21 cellular contexts compared by ENCODE assay signal in genomic region chr12:12542286-12542685, GRCh38. TPM values are rescaled to one million over a fixed set of nuclear protein-coding genes. Genes with fewer than 3 reads are reported as not detected.
A peak's percentile ranks its signal among the peaks of the same experiment; 100 is the strongest.
DNase-seq lines count a peak whose midpoint lies in the region; ATAC-seq, FAIRE-seq and TF ChIP-seq lines count a peak whose summit lies in the region.
"Had no signal": no experiment of that assay in that cellular context is flagged by ENCODE, and none has a peak within 500 bp of the region (broad histone marks: within the 10 kb centered on the region; RNA-seq: fewer than 3 reads in every experiment).

No MANE protein-coding gene starts in this region.

- peaks cover 9% of the 10 kb centered on the region for H3K36me3 ChIP-seq in CD4-positive, CD25-positive, alpha-beta regulatory T cell (ENCODE audit: control insufficient read depth, insufficient read depth, low read length)
- H3K36me3 ChIP-seq in HEK293 (ENCODE audit: control insufficient read depth in 2 of 2, insufficient read depth in 1 of 2, low read length in 2 of 2) (peaks cover 0 to 6% of the 10 kb centered on the region in 2 experiments; a peak in 1 of 3 replicates), HepG2 (replicated peaks in 1 of 2; ENCODE audit: control insufficient read depth in 1 of 2, insufficient read depth in 2 of 2, low read length in 2 of 2) (peaks cover 0 to 10% of the 10 kb centered on the region in 2 experiments; a peak in 4 of 5 replicates)
- H3K36me3 ChIP-seq: BE2C, BLaER1 had no signal

- peaks cover 38 to 82% (median 60%) of the 10 kb centered on the region in 4 donors for H3K4me1 Mint-ChIP-seq in CD4-positive, CD25-positive, alpha-beta regulatory T cell
- peaks cover 5% of the 10 kb centered on the region for H3K4me1 Mint-ChIP-seq in MCF 10A (ENCODE audit: insufficient read depth, unreplicated experiment)
- H3K4me1 Mint-ChIP-seq in glutamatergic neuron (ENCODE audit: low read depth, unreplicated experiment): peaks cover 7% of the 10 kb centered on the region

- no peak overlapping the region for H2AFZ ChIP-seq in HepG2 (ENCODE audit: low read length)

- H3K27me3 Mint-ChIP-seq in CD4-positive, CD25-positive, alpha-beta regulatory T cell: no peaks in the 10 kb centered on the region
- H3K27me3 Mint-ChIP-seq in MCF 10A (ENCODE audit: insufficient read depth, unreplicated experiment): no peaks in the 10 kb centered on the region
- H3K27me3 Mint-ChIP-seq in glutamatergic neuron (ENCODE audit: unreplicated experiment): no peaks in the 10 kb centered on the region
- H3K27me3 Mint-ChIP-seq: CD4-positive, alpha-beta T cell had no signal

- H3K27me3 ChIP-seq in CD4-positive, CD25-positive, alpha-beta regulatory T cell (ENCODE audit: control insufficient read depth, insufficient read depth, low read length): no peaks in the 10 kb centered on the region
- H3K27me3 ChIP-seq in HepG2 (ENCODE audit: control insufficient read depth in 1 of 2, insufficient read depth in 2 of 2, low read length in 2 of 2): no peaks in the 10 kb centered on the region
- H3K27me3 ChIP-seq: BE2C, BLaER1 had no signal

- TF ChIP-seq POLR2A in HepG2 (IDR thresholded peaks at IDR 0.05; ENCODE audit: insufficient read depth in 1 of 2, low read depth in 2 of 2, low read length in 2 of 2): no peak

- peaks cover 83% of the 10 kb centered on the region for H3K79me2 ChIP-seq in HepG2 (ENCODE audit: insufficient read depth, low read length)

- no peaks in the 10 kb centered on the region for H3K9me3 Mint-ChIP-seq in CD4-positive, CD25-positive, alpha-beta regulatory T cell
- H3K9me3 Mint-ChIP-seq in MCF 10A (ENCODE audit: unreplicated experiment) (no peaks in the 10 kb centered on the region), glutamatergic neuron (ENCODE audit: unreplicated experiment) (no peaks in the 10 kb centered on the region)
- H3K9me3 Mint-ChIP-seq: CD8-positive, alpha-beta T cell had no signal

- FAIRE-seq in HepG2 (lab: Jason Lieb, UNC): no peak
- FAIRE-seq: A204.1, D721Med, G401.6 had no signal

- H3K36me3 Mint-ChIP-seq in CD4-positive, CD25-positive, alpha-beta regulatory T cell: peaks cover 9% of the 10 kb centered on the region
- H3K36me3 Mint-ChIP-seq in MCF 10A (ENCODE audit: insufficient read depth, unreplicated experiment): peaks cover 6% of the 10 kb centered on the region
- H3K36me3 Mint-ChIP-seq in glutamatergic neuron (ENCODE audit: unreplicated experiment): no peaks in the 10 kb centered on the region
- H3K36me3 Mint-ChIP-seq: CD14-positive monocyte; CD8-positive, alpha-beta T cell had no signal

- peaks cover 33% of the 10 kb centered on the region for H3K4me1 ChIP-seq in CD4-positive, CD25-positive, alpha-beta regulatory T cell (ENCODE audit: control insufficient read depth, insufficient read depth, low read length, poor library complexity, severe bottlenecking)
- H3K4me1 ChIP-seq in HEK293 (ENCODE audit: control insufficient read depth, insufficient read depth, low read length) (peaks cover 3% of the 10 kb centered on the region), HepG2 (ENCODE audit: insufficient read depth, low read length) (peaks cover 48% of the 10 kb centered on the region)

- H3K4me2 ChIP-seq in HepG2 (ENCODE audit: low read depth, low read length): no peak overlapping the region

- H3K9me3 ChIP-seq in CD4-positive, CD25-positive, alpha-beta regulatory T cell (ENCODE audit: control insufficient read depth in 2 of 2, low read length in 2 of 2): no peaks in the 10 kb centered on the region
- H3K9me3 ChIP-seq in HEK293 (ENCODE audit: control insufficient read depth, insufficient read depth, low read depth, low read length) (no peaks in the 10 kb centered on the region), HepG2 (ENCODE audit: low read length) (no peaks in the 10 kb centered on the region)
- H3K9me3 ChIP-seq: BE2C, Caco-2 had no signal

- in situ Hi-C loops in HepG2 (cut with HindIII; ENCODE audit: extremely low pct_ligation_motif_present, low pct_unique_long_range_greater_than_20kb): no loop called here
- in situ Hi-C loops in KBM-7 (cut with MboI; ENCODE audit: low pct_unique_long_range_greater_than_20kb, low sequenced_read_pairs): no loop called here

- no peak for TF ChIP-seq RAD21 in HepG2 (CRISPR knock-in tag; IDR thresholded peaks at IDR 0.05)

- H3K9ac ChIP-seq in HepG2 (ENCODE audit: insufficient read depth, low read depth, low read length): no peak overlapping the region
- H3K9ac ChIP-seq: BLaER1 had no signal

- CTCF ChIA-PET in HEK293 (lab: Yijun Ruan, JAX) (no interaction called here), HepG2 (lab: Yijun Ruan, JAX; ENCODE audit: low intra/inter-chr PET ratio, low total read pairs) (no interaction called here), MCF 10A (lab: Yijun Ruan, JAX) (no interaction called here)

- intact Hi-C loops in HepG2 (cut with micrococcal nuclease; ENCODE audit: unreplicated experiment): no loop called here
- intact Hi-C loops in MCF 10A (cut with micrococcal nuclease): no loop called here

- no peak for TF ChIP-seq EP300 in HepG2 (IDR thresholded peaks at IDR 0.05; ENCODE audit: low read depth in 2 of 2, low read length in 2 of 2)
- no peak for TF ChIP-seq EP300 in HepG2 (CRISPR knock-in tag; IDR thresholded peaks at IDR 0.05; ENCODE audit: borderline replicate concordance)

- peak overlapping the region in 2 of 3 donors; percentile 16 to 22 for H3K27ac Mint-ChIP-seq in CD4-positive, CD25-positive, alpha-beta regulatory T cell
- H3K27ac Mint-ChIP-seq in MCF 10A (ENCODE audit: low read depth, unreplicated experiment) (no peak overlapping the region), glutamatergic neuron (ENCODE audit: unreplicated experiment) (no peak overlapping the region)
- H3K27ac Mint-ChIP-seq: CD8-positive, alpha-beta T cell had no signal

- peak in 1 of 3 donors; percentile 41 for DNase-seq in CD4-positive, CD25-positive, alpha-beta regulatory T cell
- DNase-seq in HepG2 (ENCODE audit: low spot score) (no peak), MCF 10A (ENCODE audit: unreplicated experiment) (no peak), glutamatergic neuron (no peak), KBM-7 (no peak)
- DNase-seq: 8988T; ACHN; BE2C; C1 segment of cervical spinal cord; Caco-2; Calu3; CD4-positive, alpha-beta T cell; CD8-positive, alpha-beta T cell; DMS79 treated with DMSO at 0.1 percent for 48 hours; GF-D8 had no signal

- H4K20me1 ChIP-seq in HepG2 (ENCODE audit: insufficient read depth, low read length): no peaks in the 10 kb centered on the region; the same call in 1 of the 2 replicates
- H4K20me1 ChIP-seq: BLaER1 had no signal

- POLR2A ChIA-PET in HEK293 (lab: Yijun Ruan, JAX) (no interaction called here), HepG2 (lab: Yijun Ruan, JAX) (no interaction called here), MCF 10A (lab: Yijun Ruan, JAX) (interaction anchor here (2.1 kb wide), 1 partner anchor 9 kb away, joined by 5 read pairs; no protein-coding TSS in a partner anchor)

- no peak for ATAC-seq in CD4-positive, CD25-positive, alpha-beta regulatory T cell (ENCODE audit: low read depth in 2 of 2)
- ATAC-seq in HepG2: no peak
- ATAC-seq: CD8-positive, alpha-beta T cell had no signal

- BruUV-seq in HepG2 (replicated peaks; lab: Mats Ljungman, UMichigan): no TSS peak
- no TSS peak for BruUV-seq in MCF 10A (replicated peaks; lab: Mats Ljungman, UMichigan)

- no peak overlapping the region for H3K4me3 ChIP-seq in CD4-positive, CD25-positive, alpha-beta regulatory T cell (ENCODE audit: low read depth, low read length)
- H3K4me3 ChIP-seq in HEK293 (ENCODE audit: low read depth, low read length) (no peak overlapping the region), HepG2 (replicated peaks in 1 of 3; ENCODE audit: insufficient read depth in 1 of 3, low read depth in 2 of 3, low read length in 3 of 3) (no peak overlapping the region)
- H3K4me3 ChIP-seq: BLaER1 had no signal

- H3K4me3 Mint-ChIP-seq in CD4-positive, CD25-positive, alpha-beta regulatory T cell: peak overlapping the region in 1 of 4 donors; percentile 2
- H3K4me3 Mint-ChIP-seq in MCF 10A (ENCODE audit: unreplicated experiment) (no peak overlapping the region), glutamatergic neuron (ENCODE audit: unreplicated experiment) (no peak overlapping the region)
- H3K4me3 Mint-ChIP-seq: CD14-positive monocyte; CD4-positive, alpha-beta T cell; CD8-positive, alpha-beta T cell had no signal

- H3K27ac ChIP-seq in CD4-positive, CD25-positive, alpha-beta regulatory T cell (ENCODE audit: insufficient read depth, low read length, poor library complexity, severe bottlenecking): no peak overlapping the region
- H3K27ac ChIP-seq in HEK293 (ENCODE audit: extremely low read depth, low read depth, low read length) (no peak overlapping the region), HepG2 (ENCODE audit: extremely low read length, insufficient read depth, low read length) (no peak overlapping the region)
- H3K27ac ChIP-seq: BLaER1 had no signal

- 97% methylated on average over 5 of the region's 5 CpGs for WGBS in HepG2 (ENCODE audit: low lambda C conversion rate)

- no peak for TF ChIP-seq CTCF in HEK293 (tag by site-specific recombination; IDR thresholded peaks at IDR 0.05)
- no peak for TF ChIP-seq CTCF in HepG2 (CRISPR knock-in tag; IDR thresholded peaks at IDR 0.05)
- TF ChIP-seq CTCF in MCF 10A (IDR thresholded peaks at IDR 0.05; ENCODE audit: unreplicated experiment): no peak
- no peak for TF ChIP-seq CTCF in glutamatergic neuron (IDR thresholded peaks at IDR 0.05; ENCODE audit: partially characterized antibody, unreplicated experiment)

RNA-seq across cellular contexts. Expression of gene DUSP16, which starts 20.4 kb away (rescaled TPM):
- total RNA-seq in CD4-positive, CD25-positive, alpha-beta regulatory T cell: 108 TPM
- 10 to 100 TPM; 29.4 to 40.7 (median 30.2) TPM for polyA plus RNA-seq in CD4-positive, CD25-positive, alpha-beta regulatory T cell
- 46.6 and 69.1 TPM in 2 replicates for total RNA-seq in HepG2 (2016; rRNA removed; fragmentation: Illumina TruSeq; extraction: Trizol)
- total RNA-seq in HepG2 (2016; cell fraction: cytosol; rRNA removed; fragmentation: Illumina TruSeq; extraction: Trizol; ENCODE audit: low read depth): 75.4 and 77.4 TPM in 2 replicates
- total RNA-seq in HepG2 (2016; cell fraction: insoluble cytoplasmic fraction; rRNA removed; fragmentation: Illumina TruSeq; extraction: Trizol): 45.6 and 69.2 TPM in 2 replicates
- total RNA-seq in HepG2 (2016; cell fraction: membrane; rRNA removed; fragmentation: Illumina TruSeq; extraction: Trizol): 44.8 and 48.7 TPM in 2 replicates
- 37.1 and 40.3 TPM in 2 replicates for total RNA-seq in HepG2 (2016; cell fraction: nucleus; rRNA removed; fragmentation: Illumina TruSeq; extraction: Trizol)
- polyA plus RNA-seq in HepG2 (2011; rRNA removed): 33.8 and 45.7 TPM in 2 replicates
- polyA plus RNA-seq in HepG2 (2011; cell fraction: cytosol; rRNA removed): 38.7 and 54.1 TPM in 2 replicates
- 18.4 and 20.7 TPM in 2 replicates for polyA plus RNA-seq in HepG2 (2011; cell fraction: nucleus; rRNA removed)
- polyA plus RNA-seq in HepG2 (2012): 38.8 and 40.2 TPM in 2 replicates
- 2.3 and 2.6 TPM in 2 replicates for polyA plus RNA-seq in HepG2 (2016; cell fraction: cytosol; fragmentation: Illumina TruSeq; extraction: Trizol; ENCODE audit: low read depth)
- 45.8 and 48.8 TPM in 2 replicates for polyA plus RNA-seq in HepG2 (2016; cell fraction: insoluble cytoplasmic fraction; fragmentation: Illumina TruSeq; extraction: Trizol; ENCODE audit: low read depth)
- 11.5 and 13.5 TPM in 2 replicates for polyA plus RNA-seq in HepG2 (2016; cell fraction: membrane; fragmentation: Illumina TruSeq; extraction: Trizol; ENCODE audit: low read depth)
- polyA plus RNA-seq in HepG2 (2016; cell fraction: nucleus; fragmentation: Illumina TruSeq; extraction: Trizol; ENCODE audit: insufficient read depth, low read depth): 29.0 and 30.6 TPM in 2 replicates
- 16.0 and 66.0 TPM in 2 replicates for polyA minus RNA-seq in HepG2 (2011; rRNA and poly(A)+ RNA removed; ENCODE audit: low replicate concordance)
- polyA minus RNA-seq in HepG2 (2011; cell fraction: cytosol; rRNA and poly(A)+ RNA removed): 50.3 and 55.0 TPM in 2 replicates
- polyA minus RNA-seq in HepG2 (2011; cell fraction: nucleus; rRNA and poly(A)+ RNA removed): 53.4 and 59.3 TPM in 2 replicates
- 18.9 and 20.7 TPM in 2 replicates for total RNA-seq in MCF 10A (2022)
- 39.0 TPM for total RNA-seq in glutamatergic neuron (ENCODE audit: unreplicated experiment)

Comparison
In these comparisons a context has a peak if more than half of its experiments do, and no peak if none do; other contexts are left out.
1. H3K27ac Mint-ChIP-seq: peak in CD4-positive, CD25-positive, alpha-beta regulatory T cell (2 of 3); none in MCF 10A (single experiment) and glutamatergic neuron (single experiment).